8 cellular contexts compared by ENCODE assay signal in the genomic region with DNA sequence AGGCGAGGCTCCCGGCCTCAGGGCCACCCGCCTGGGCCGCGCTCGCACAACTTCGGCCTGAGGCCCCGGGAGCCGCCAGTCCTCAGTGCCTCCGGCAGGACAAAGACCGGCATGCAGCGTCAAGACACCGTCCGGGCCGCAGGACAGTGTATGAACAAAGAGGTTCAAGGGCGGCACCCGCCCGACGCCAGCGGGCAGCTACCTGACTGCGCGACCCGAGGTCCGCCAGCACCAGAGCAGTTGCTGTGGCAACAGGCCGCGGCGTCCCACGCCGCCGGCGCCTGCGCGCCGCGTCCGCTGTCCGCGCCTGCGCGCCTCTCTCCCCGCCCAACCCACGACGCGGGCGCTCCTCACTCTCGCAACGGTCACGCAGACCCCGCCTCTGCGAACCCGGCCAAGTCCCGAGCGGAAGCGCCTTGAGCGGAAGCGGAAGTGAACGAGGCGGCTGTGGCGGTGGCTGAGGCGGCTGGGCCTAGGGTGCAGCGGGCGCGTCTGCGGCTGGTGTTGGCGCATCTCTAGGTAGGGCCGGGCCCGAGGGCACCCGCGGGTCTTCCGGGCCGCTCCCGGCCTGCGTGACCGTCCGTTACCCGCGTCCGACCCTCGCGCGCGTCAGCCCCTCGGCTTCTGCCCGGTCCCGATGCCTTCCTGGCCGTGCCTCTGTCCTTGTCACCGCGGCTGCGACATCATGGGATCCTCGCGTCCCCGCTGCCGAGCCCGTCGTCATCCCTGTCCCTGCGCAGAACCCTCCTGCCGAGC. TPM values are rescaled to one million over a fixed set of nuclear protein-coding genes. Genes with fewer than 3 reads are reported as not detected.
A peak's percentile ranks its signal among the peaks of the same experiment; 100 is the strongest.
DNase-seq lines count a peak whose midpoint lies in the region; ATAC-seq and TF ChIP-seq lines count a peak whose summit lies in the region.

TSS of gene FAM120B (plus strand) at position 435 of the 756 bp plus-strand sequence. CDS start 10,633 bp downstream, outside the sequence.

- DNase-seq in DMS114 treated with DMSO at 0.1 percent for 48 hours (lab: John Stamatoyannopoulos, UW; ENCODE audit: unreplicated experiment) (peak; percentile 68), OCI-M1 (lab: John Stamatoyannopoulos, UW) (peak; percentile 95), activated T-cell treated with anti-CD3 and anti-CD28 coated beads for 24 hours (ENCODE audit: low read depth) (peak; percentile 95), epidermal melanocyte (ENCODE audit: insufficient read length, low spot score) (peak; percentile 95), mucosa of descending colon (peak; percentile 97 to 99 (median 98))
- DNase-seq in stimulated activated CD8-positive, alpha-beta memory T cell treated with anti-CD3 and anti-CD28 coated beads, Interleukin-4, amount 100 ng/mL, for 1 hour (ENCODE audit: low read depth in 2 of 2, low spot score in 1 of 2): peak; percentile 85 to 93

- H3K4me1 ChIP-seq in mucosa of descending colon (ENCODE audit: low read depth): peaks cover 24% of the 10 kb centered on the region

- H3K9me3 Mint-ChIP-seq in IgD-negative memory B cell: peaks cover 0 to 6% (median 4%) of the 10 kb centered on the region in 3 donors

- intact Hi-C loops in mucosa of descending colon (cut with DNase I, micrococcal nuclease): no loop called here

- peak within 1 kb of the TSS; percentile 75 for H3K4me3 ChIP-seq in mucosa of descending colon

- TF ChIP-seq CTCF in mucosa of descending colon (IDR thresholded peaks at IDR 0.05): no peak

- ATAC-seq in GM21576 (IDR thresholded peaks at IDR 0.05; ENCODE audit: unreplicated experiment) (peak; percentile 96), mucosa of descending colon (peak; percentile 98)

- peaks cover 11% of the 10 kb centered on the region for H3K27me3 Mint-ChIP-seq in IgD-negative memory B cell

- H3K36me3 ChIP-seq in mucosa of descending colon (ENCODE audit: low read depth): no peaks in the 10 kb centered on the region

- H3K36me3 Mint-ChIP-seq in IgD-negative memory B cell: peaks cover 6% of the 10 kb centered on the region

- H3K9me3 ChIP-seq in mucosa of descending colon: no peaks in the 10 kb centered on the region

- peak within 1 kb of the TSS; percentile 82 to 98 (median 95) for H3K4me3 Mint-ChIP-seq in IgD-negative memory B cell

- peak within 1 kb of the TSS; percentile 79 to 97 (median 84) for H3K27ac Mint-ChIP-seq in IgD-negative memory B cell

- H3K4me1 Mint-ChIP-seq in IgD-negative memory B cell: peaks cover 25 to 40% (median 34%) of the 10 kb centered on the region in 3 donors

RNA-seq across cellular contexts. Expression of gene FAM120B, which starts in this region (rescaled TPM):
- polyA plus RNA-seq in IgD-negative memory B cell: 24.5 TPM
- total RNA-seq in mucosa of descending colon: 10 to 100 TPM; 30.7 to 40.0 (median 38.3) TPM

Comparison
In these comparisons a context has a peak if more than half of its experiments do, and no peak if none do; other contexts are left out.
1. Peak in every context shown above with its lines: DNase-seq, ATAC-seq and H3K4me3 ChIP-seq.